ENCODE assay signal across 1 cellular context in the genomic region with DNA sequence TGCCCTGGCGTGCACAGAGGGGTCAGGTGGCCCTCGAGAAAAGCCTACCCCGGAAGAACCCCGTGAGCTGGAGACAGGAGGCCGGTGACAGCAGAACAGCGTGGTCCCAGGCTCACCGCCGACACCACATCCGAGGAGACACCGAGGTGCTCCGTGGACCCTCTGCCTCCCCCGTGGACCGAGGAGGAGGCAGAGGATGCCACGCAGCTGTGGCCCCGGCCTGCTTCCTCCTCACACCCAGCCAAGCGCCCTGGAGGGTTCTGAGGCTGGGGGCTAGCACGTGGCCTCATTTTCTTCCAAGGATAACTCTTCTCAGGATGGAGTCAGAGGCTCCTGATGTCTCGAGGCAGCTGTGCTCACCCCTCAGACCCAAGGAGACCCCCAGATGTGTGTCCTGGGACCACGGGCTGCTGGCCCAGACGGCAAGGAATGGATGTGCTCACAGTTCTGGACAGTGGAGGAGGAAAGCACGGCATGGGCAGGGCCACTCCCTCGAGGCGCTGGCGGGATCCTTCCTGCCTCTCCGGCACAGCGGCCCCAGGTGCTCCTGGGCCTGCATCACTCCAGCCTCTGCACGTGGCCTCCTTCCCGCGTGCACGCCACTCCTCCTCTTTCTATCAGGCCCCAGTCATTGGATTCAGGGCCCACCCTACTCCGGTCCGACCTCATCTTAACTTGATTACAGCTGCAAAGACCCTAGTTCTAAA.
TF ChIP-seq lines count a peak whose summit lies in the region.

No MANE protein-coding gene starts in this region.

TF ChIP-seq in endothelial cell of umbilical vein, 7 proteins besides CTCF, POLR2A, EP300 and RAD21:
- no peak for TF ChIP-seq JUN (IDR thresholded peaks at IDR 0.05; ENCODE audit: borderline replicate concordance, insufficient read depth, insufficient read length, low read depth)
- no peak for TF ChIP-seq EZH2 (IDR thresholded peaks at IDR 0.05; ENCODE audit: borderline replicate concordance, low read depth, low read length, severe bottlenecking)
- TF ChIP-seq MYC (IDR thresholded peaks at IDR 0.05; ENCODE audit: low read depth, low read length), result no peak
- TF ChIP-seq FOS (IDR thresholded peaks at IDR 0.05; ENCODE audit: borderline replicate concordance, insufficient read depth, low read length), result no peak
- TF ChIP-seq GATA2 (IDR thresholded peaks at IDR 0.05; ENCODE audit: insufficient read depth, insufficient read length, low read depth, low read length), result no peak
- TF ChIP-seq, protein P1, sequence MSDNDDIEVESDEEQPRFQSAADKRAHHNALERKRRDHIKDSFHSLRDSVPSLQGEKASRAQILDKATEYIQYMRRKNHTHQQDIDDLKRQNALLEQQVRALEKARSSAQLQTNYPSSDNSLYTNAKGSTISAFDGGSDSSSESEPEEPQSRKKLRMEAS (IDR thresholded peaks at IDR 0.05; ENCODE audit: insufficient read depth, insufficient read length), result no peak
- TF ChIP-seq POLR2AphosphoS5 (IDR thresholded peaks at IDR 0.05; ENCODE audit: insufficient read depth, low read depth, low read length), result no peak
